ENCODE assay signal across 17 cellular contexts in the genomic region with DNA sequence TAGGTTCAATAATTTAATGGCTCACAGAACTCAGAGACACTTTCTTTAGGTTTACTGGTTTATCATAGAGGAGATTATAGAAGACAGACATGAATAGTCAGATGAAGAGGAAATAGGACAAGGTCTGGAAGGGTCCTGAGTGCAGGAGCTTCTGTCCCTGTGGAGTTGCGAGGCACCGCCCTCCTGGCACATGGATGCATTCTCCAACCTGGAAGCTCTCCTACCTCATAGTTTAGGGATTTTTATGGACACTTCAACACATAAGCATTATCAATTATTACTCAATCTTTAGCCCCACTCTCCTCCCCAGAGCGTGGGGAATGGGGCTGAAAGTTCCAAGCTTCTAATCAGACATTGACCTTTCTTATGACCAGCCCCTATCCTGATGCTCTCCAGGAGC. TPM values are rescaled to one million over a fixed set of nuclear protein-coding genes. Genes with fewer than 3 reads are reported as not detected.
DNase-seq lines count a peak whose midpoint lies in the region; TF ChIP-seq lines count a peak whose summit lies in the region.
"Had no signal": no experiment of that assay in that cellular context is flagged by ENCODE, and none has a peak within 500 bp of the region (broad histone marks: within the 10 kb centered on the region; RNA-seq: fewer than 3 reads in every experiment).

No MANE protein-coding gene starts in this region.

- H3K4me1 Mint-ChIP-seq in endodermal cell, result no peaks in the 10 kb centered on the region
- H3K4me1 Mint-ChIP-seq: CD8-positive, alpha-beta memory T cell had no signal

- no peak overlapping the region for H3K9ac ChIP-seq in endodermal cell (ENCODE audit: extremely low read depth, low read length, poor library complexity, severe bottlenecking)
- H3K9ac ChIP-seq: BLaER1, GM23248 had no signal

- TF ChIP-seq EP300 in Ishikawa (IDR thresholded peaks at IDR 0.05; ENCODE audit: borderline replicate concordance), result no peak

- no peaks in the 10 kb centered on the region for H3K9me3 Mint-ChIP-seq in endodermal cell
- H3K9me3 Mint-ChIP-seq: CD8-positive, alpha-beta memory T cell had no signal

- H3K36me3 ChIP-seq in endodermal cell (ENCODE audit: control insufficient read depth, insufficient read depth, low read length) (no peaks in the 10 kb centered on the region), spleen (no peaks in the 10 kb centered on the region)
- H3K36me3 ChIP-seq: BLaER1 had no signal

- no peaks in the 10 kb centered on the region for H3K4me1 ChIP-seq in endodermal cell (ENCODE audit: control insufficient read depth, insufficient read depth, low read length)
- H3K4me1 ChIP-seq in spleen, result peaks cover 3 to 22% (median 12%) of the 10 kb centered on the region in 6 donors
- H3K4me1 ChIP-seq: BLaER1 had no signal

- H3K27me3 ChIP-seq in endodermal cell (ENCODE audit: control insufficient read depth, insufficient read depth, low read length, poor library complexity, severe bottlenecking) (peaks cover 25% of the 10 kb centered on the region), spleen (replicated peaks in 1 of 7) (peaks cover 0 to 50% (median 9%) of the 10 kb centered on the region in 7 donors)
- H3K27me3 ChIP-seq: BLaER1 had no signal

- TF ChIP-seq CTCF in endodermal cell (conservative IDR thresholded peaks at IDR 0.05), result no peak
- no peak for TF ChIP-seq CTCF in spleen (IDR thresholded peaks at IDR 0.05 in 8 of 11, conservative IDR thresholded peaks at IDR 0.05 in 3 of 11)

- no peak for TF ChIP-seq RAD21 in Ishikawa (IDR thresholded peaks at IDR 0.05; ENCODE audit: low read depth)

- H3K4me3 ChIP-seq in endodermal cell (ENCODE audit: low read length), result no peak overlapping the region
- H3K4me3 ChIP-seq in spleen, result no peak overlapping the region
- H3K4me3 ChIP-seq: BLaER1, GM23248 had no signal

- H3K36me3 Mint-ChIP-seq in endodermal cell (ENCODE audit: low read depth), result no peaks in the 10 kb centered on the region
- H3K36me3 Mint-ChIP-seq: CD8-positive, alpha-beta memory T cell had no signal

- peaks cover 11% of the 10 kb centered on the region for H3K27me3 Mint-ChIP-seq in endodermal cell (ENCODE audit: insufficient read depth)

- H3K27ac ChIP-seq in endodermal cell (ENCODE audit: low read depth, low read length) (no peak overlapping the region), spleen (no peak overlapping the region)
- H3K27ac ChIP-seq: 22Rv1, BLaER1, GM23248, HL-60 had no signal

- no peak overlapping the region for H3K27ac Mint-ChIP-seq in endodermal cell
- H3K27ac Mint-ChIP-seq: CD8-positive, alpha-beta memory T cell had no signal

- intact Hi-C loops in spleen (cut with DNase I; ENCODE audit: low total_unique reads), result no loop called here

- TF ChIP-seq POLR2A in spleen (IDR thresholded peaks at IDR 0.05), result no peak

- H3K4me3 Mint-ChIP-seq in endodermal cell, result no peak overlapping the region
- H3K4me3 Mint-ChIP-seq: CD8-positive, alpha-beta memory T cell had no signal

- 93 to 100% methylated on average over 3 of the region's 3 CpGs for WGBS in endodermal cell (ENCODE audit: insufficient coverage in 1 of 2, insufficient read length in 1 of 2), 2 experiments
- WGBS in spleen, 5 donors, result 88 to 94% (median 94%) methylated on average over 3 of the region's 3 CpGs

- H3K9me3 ChIP-seq in endodermal cell (ENCODE audit: control insufficient read depth, low read length) (no peaks in the 10 kb centered on the region), spleen (no peaks in the 10 kb centered on the region)
- H3K9me3 ChIP-seq: BLaER1, Caco-2 had no signal

- peak; percentile 2 for DNase-seq in activated T-cell treated with anti-CD3 and anti-CD28 coated beads, Interleukin-2, amount 50 U/mL, for 1 hour
- no peak for DNase-seq in activated T-cell treated with anti-CD3 and anti-CD28 coated beads, Interleukin-2, amount 50 U/mL, for 48 hours
- DNase-seq in endodermal cell, result peak; percentile 26
- DNase-seq in spleen, result peak; percentile 27
- DNase-seq in activated CD8-positive, alpha-beta memory T cell treated with anti-CD3 and anti-CD28 coated beads, Interleukin-2, amount 50 U/mL, for 4 hours, result no peak
- DNase-seq in NCI-H2029 treated with DMSO at 0.1 percent for 48 hours (lab: John Stamatoyannopoulos, UW), result no peak
- DNase-seq in inferior parietal cortex (ENCODE audit: extremely low spot score), result no peak
- DNase-seq: AML-193; Caco-2; CD8-positive, alpha-beta memory T cell; DMS53; GF-D8; GM23248 had no signal

TF ChIP-seq in Ishikawa, 13 proteins besides CTCF, POLR2A, EP300 and RAD21:
- TF ChIP-seq EGR1 (IDR thresholded peaks at IDR 0.05), result no peak
- TF ChIP-seq TAF1 (IDR thresholded peaks at IDR 0.05; ENCODE audit: low read depth), result no peak
- TF ChIP-seq ZBTB7A (IDR thresholded peaks at IDR 0.05; ENCODE audit: low read depth), result 0 out of 2 replicates have a peak, but pooled peaks have one; percentile 23
TF ChIP-seq in Ishikawa: peak in this region for 1.

RNA-seq across cellular contexts. Expression of a gene that starts 12.6 kb away (rescaled TPM):
- total RNA-seq in endodermal cell (1 to 10 TPM in 1 of 2 donors, not detected in 1; 1.5 TPM), spleen (1 to 10 TPM in 1 of 7 donors, under 1 TPM in 3, not detected in 3; 0.73 to 1.5 (median 0.83) TPM)
- 1.6 TPM for polyA plus RNA-seq in endodermal cell (2013, experiment 1 of 2)
- 0.37 TPM for polyA plus RNA-seq in endodermal cell (2013, experiment 2 of 2)
- polyA plus RNA-seq in spleen, result 1 to 10 TPM; 1.2 to 1.9 (median 1.6) TPM
- polyA plus RNA-seq: CD8-positive, alpha-beta memory T cell had no signal

RNA-seq across cellular contexts. Expression of a gene that starts 28.6 kb away (rescaled TPM):
- total RNA-seq in endodermal cell, result under 1 TPM; 0.07 to 0.09 TPM
- polyA plus RNA-seq in endodermal cell (2013, experiment 1 of 2), result 0.11 TPM
- polyA plus RNA-seq in endodermal cell (2013, experiment 2 of 2), result 0.08 TPM
- total RNA-seq in spleen, result under 1 TPM in 2 of 7 donors, not detected in 5; 0.17 to 0.37 TPM
- under 1 TPM in 1 of 3 donors, not detected in 2; 0.03 TPM for polyA plus RNA-seq in spleen
- total RNA-seq: CD8-positive, alpha-beta memory T cell had no signal
- polyA plus RNA-seq: CD8-positive, alpha-beta memory T cell had no signal

RNA-seq across cellular contexts. Expression of a gene that starts 54.0 kb away (rescaled TPM):
- total RNA-seq in endodermal cell (not detected), spleen (under 1 TPM in 2 of 7 donors, not detected in 5; 0.17 to 0.26 TPM)
- polyA plus RNA-seq in endodermal cell (2013, experiment 1 of 2), result not detected
- polyA plus RNA-seq in endodermal cell (2013, experiment 2 of 2), result not detected
- polyA plus RNA-seq in spleen, result under 1 TPM in 2 of 3 donors, not detected in 1; 0.08 to 0.09 TPM
- total RNA-seq: Caco-2 had no signal
- polyA plus RNA-seq: CD8-positive, alpha-beta memory T cell had no signal

Comparison
In these comparisons a context has a peak if more than half of its experiments do, and no peak if none do; other contexts are left out.
1. DNase-seq: peak in activated T-cell treated with anti-CD3 and anti-CD28 coated beads, Interleukin-2, amount 50 U/mL, for 1 hour (single experiment), endodermal cell (single experiment) and spleen (single experiment); none in activated T-cell treated with anti-CD3 and anti-CD28 coated beads, Interleukin-2, amount 50 U/mL, for 48 hours (0 of 2), activated CD8-positive, alpha-beta memory T cell treated with anti-CD3 and anti-CD28 coated beads, Interleukin-2, amount 50 U/mL, for 4 hours (single experiment), NCI-H2029 treated with DMSO at 0.1 percent for 48 hours (single experiment) and inferior parietal cortex (single experiment).